In the genomic region with DNA sequence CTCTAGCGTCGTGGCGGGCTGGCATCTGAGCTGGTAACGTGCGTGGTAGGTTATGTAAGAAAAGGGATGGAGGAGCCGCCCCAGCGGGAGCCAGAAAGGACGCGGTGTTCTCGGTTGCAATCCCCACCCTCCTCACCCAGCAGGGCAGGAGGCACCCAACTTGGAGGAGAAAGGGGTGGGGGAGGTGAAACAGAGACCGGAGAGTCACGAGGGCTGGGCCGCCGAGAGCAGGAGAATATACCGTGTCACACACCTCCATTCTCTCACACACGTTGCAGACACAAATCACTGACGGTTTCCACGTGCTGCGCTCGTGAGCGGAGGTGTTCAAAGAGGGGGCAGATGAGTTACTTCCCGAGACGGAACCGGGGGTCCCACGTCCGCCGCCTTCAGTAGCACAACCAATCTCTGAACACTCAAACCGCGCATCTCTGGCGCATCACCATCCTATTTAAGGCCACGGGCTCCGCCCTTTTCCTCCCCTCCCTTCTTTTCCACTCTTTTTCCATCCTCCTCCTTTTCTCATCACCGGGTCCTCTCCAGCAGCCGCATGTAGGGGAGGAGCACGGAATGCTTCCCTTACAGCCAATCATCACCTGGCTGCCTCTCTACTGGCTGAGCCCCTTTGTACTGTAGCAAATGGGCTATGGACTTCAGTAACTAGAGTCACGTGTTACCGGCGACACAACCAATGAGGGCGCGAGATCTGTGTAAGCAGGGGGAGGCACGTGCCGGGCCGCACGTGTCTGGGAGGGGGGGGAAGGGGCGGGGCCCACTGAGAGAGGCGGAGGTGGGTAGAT, we compare ENCODE assay signal across 8 cellular contexts. TPM values are rescaled to one million over a fixed set of nuclear protein-coding genes. Genes with fewer than 3 reads are reported as not detected.
DNase-seq lines count a peak whose midpoint lies in the region; ATAC-seq, FAIRE-seq and TF ChIP-seq lines count a peak whose summit lies in the region.

Gene CIART (plus strand): TSS at position 797 of the 800 bp plus-strand sequence. CDS start 714 bp downstream, outside the sequence.

- no peak for ATAC-seq in HG03571 (IDR thresholded peaks at IDR 0.05; ENCODE audit: unreplicated experiment)

- H3K27ac ChIP-seq in epithelial cell of prostate = peak within 1 kb of the TSS; percentile 88

- H3K27ac Mint-ChIP-seq in mesothelial cell of epicardium = peak within 1 kb of the TSS; percentile 88

- DNase-seq in GM12892 (ENCODE audit: insufficient read length) (peak; percentile 39), HS-5 (ENCODE audit: low read depth) (peak; percentile 97), NOMO-1 treated with DMSO at 0.1 percent for 48 hours (lab: John Stamatoyannopoulos, UW; ENCODE audit: unreplicated experiment) (peak; percentile 75), epithelial cell of prostate (ENCODE audit: low read depth, low spot score) (peak; percentile 96), mesothelial cell of epicardium (ENCODE audit: low spot score in 2 of 2, unreplicated experiment in 2 of 2) (peak; percentile 75 to 81)
- peak; percentile 72 for DNase-seq in activated T-cell treated with anti-CD3 and anti-CD28 coated beads, Interleukin-2, amount 50 U/mL, for 1 hour
- DNase-seq in stimulated activated CD8-positive, alpha-beta memory T cell treated with anti-CD3 and anti-CD28 coated beads, Interleukin-12 subunit alpha, Interleukin-12 subunit beta, amount 100 ng/mL, for 4 hours (ENCODE audit: low read depth) = peak; percentile 64

- peaks cover 34% of the 10 kb centered on the region for H3K4me1 Mint-ChIP-seq in mesothelial cell of epicardium

- no peak for TF ChIP-seq POLR2A in GM12892 (IDR thresholded peaks at IDR 0.05; ENCODE audit: low read depth, low read length)

- TF ChIP-seq CTCF in mesothelial cell of epicardium (IDR thresholded peaks at IDR 0.05; ENCODE audit: unreplicated experiment) = no peak

- peak; percentile 86 for FAIRE-seq in GM12892 (lab: Jason Lieb, UNC)

- H3K36me3 Mint-ChIP-seq in mesothelial cell of epicardium = peaks cover 13% of the 10 kb centered on the region

- peaks cover 23% of the 10 kb centered on the region for H3K27me3 Mint-ChIP-seq in mesothelial cell of epicardium (ENCODE audit: low read depth)

- H3K9me3 Mint-ChIP-seq in mesothelial cell of epicardium = no peaks in the 10 kb centered on the region

- H3K4me3 Mint-ChIP-seq in mesothelial cell of epicardium = peak within 1 kb of the TSS; percentile 74

RNA-seq across cellular contexts. Expression of gene CIART, which starts in this region (rescaled TPM):
- polyA plus RNA-seq in GM12892 (2012; ENCODE audit: missing spikeins) = 2.5 TPM
- 9.2 to 10.6 TPM (median 9.8 TPM) in 3 replicates for total RNA-seq in mesothelial cell of epicardium

Comparison
In these comparisons a context has a peak if more than half of its experiments do, and no peak if none do; other contexts are left out.
1. DNase-seq: peak in every context shown above with its lines; median percentile 97 in HS-5; 96 in epithelial cell of prostate; 78 in mesothelial cell of epicardium; 75 in NOMO-1 treated with DMSO at 0.1 percent for 48 hours; 72 in activated T-cell treated with anti-CD3 and anti-CD28 coated beads, Interleukin-2, amount 50 U/mL, for 1 hour; 64 in stimulated activated CD8-positive, alpha-beta memory T cell treated with anti-CD3 and anti-CD28 coated beads, Interleukin-12 subunit alpha, Interleukin-12 subunit beta, amount 100 ng/mL, for 4 hours; 39 in GM12892.